Comparison of ENCODE assay signal across 11 cellular contexts in genomic region chr5:137310051-137310730, GRCh38.
A peak's percentile ranks its signal among the peaks of the same experiment; 100 is the strongest.
DNase-seq lines count a peak whose midpoint lies in the region; ATAC-seq and TF ChIP-seq lines count a peak whose summit lies in the region.
"Had no signal": no experiment of that assay in that cellular context is flagged by ENCODE, and none has a peak within 500 bp of the region (broad histone marks: within the 10 kb centered on the region; RNA-seq: fewer than 3 reads in every experiment).

No MANE protein-coding gene starts in this region.

- in situ Hi-C loops in astrocyte of the cerebellum (cut with HindIII; ENCODE audit: low sequenced_read_pairs) = no loop called here

- no peak overlapping the region for H3K27ac ChIP-seq in AG04450 (ENCODE audit: low read depth, low read length)

- no peaks in the 10 kb centered on the region for H3K9me3 ChIP-seq in AG04450 (ENCODE audit: control insufficient read depth, insufficient read depth, low read length)
- H3K9me3 ChIP-seq: prostate gland had no signal

- H3K36me3 ChIP-seq in kidney epithelial cell (ENCODE audit: control insufficient read depth, insufficient read depth, low read length) = no peaks in the 10 kb centered on the region
- H3K36me3 ChIP-seq in H7 (replicated peaks; ENCODE audit: control insufficient read depth, insufficient read depth, low read length) = no peaks in the 10 kb centered on the region
- H3K36me3 ChIP-seq: prostate gland had no signal

- no peak for TF ChIP-seq CTCF in AG04450 (IDR thresholded peaks at IDR 0.05; ENCODE audit: low read depth, low read length)
- no peak for TF ChIP-seq CTCF in astrocyte of the cerebellum (IDR thresholded peaks at IDR 0.05; ENCODE audit: low read depth, low read length, missing control alignments)
- TF ChIP-seq CTCF in kidney epithelial cell (IDR thresholded peaks at IDR 0.05; ENCODE audit: insufficient read depth, low read length, poor library complexity, severe bottlenecking) = no peak

- H3K27me3 ChIP-seq in AG04450 (ENCODE audit: control insufficient read depth, insufficient read depth, low read length) (no peaks in the 10 kb centered on the region), kidney epithelial cell (ENCODE audit: control insufficient read depth, insufficient read depth, low read length) (no peaks in the 10 kb centered on the region), H7 (ENCODE audit: control insufficient read depth, insufficient read depth, low read length) (no peaks in the 10 kb centered on the region)

- POLR2A ChIA-PET in AG04450 (lab: Yijun Ruan, JAX) = interaction anchor here (0.9 to 1.4 kb wide), 2 partner anchors 58 to 167 kb away, joined by 3 to 5 read pairs; no protein-coding TSS in a partner anchor

- DNase-seq in AG04450 (ENCODE audit: low read depth, low spot score) = peak; percentile 78
- peak; percentile 33 for DNase-seq in HT-29 (ENCODE audit: low spot score)
- DNase-seq in astrocyte of the cerebellum (ENCODE audit: low read depth) = peak; percentile 72
- DNase-seq in kidney epithelial cell (ENCODE audit: low read depth) = peak; percentile 83
- DNase-seq in NCI-H187 treated with DMSO at 0.1 percent for 48 hours (lab: John Stamatoyannopoulos, UW) = no peak
- no peak for DNase-seq in H7
- DNase-seq in NCI-H2196 (lab: John Stamatoyannopoulos, UW; ENCODE audit: unreplicated experiment) = no peak
- DNase-seq: islet precursor cell, NCI-H510A had no signal

- no peak for ATAC-seq in HG02571 (IDR thresholded peaks at IDR 0.05; ENCODE audit: unreplicated experiment)

- CTCF ChIA-PET in AG04450 (lab: Charles Lee) = interaction anchor here (1.0 to 5.2 kb wide), 2 partner anchors 10 to 1061 kb away, joined by 3 to 91 read pairs; no protein-coding TSS in a partner anchor

- H3K4me3 ChIP-seq in AG04450 (ENCODE audit: low read depth, low read length) (no peak overlapping the region), astrocyte of the cerebellum (ENCODE audit: low read depth, low read length) (no peak overlapping the region), kidney epithelial cell (ENCODE audit: low read depth, low read length) (no peak overlapping the region), H7 (ENCODE audit: insufficient read depth, low read depth, low read length) (no peak overlapping the region)
- H3K4me3 ChIP-seq: prostate gland had no signal

Comparison
In these comparisons a context has a peak if more than half of its experiments do, and no peak if none do; other contexts are left out.
1. DNase-seq: peak in AG04450 (single experiment), HT-29 (single experiment), astrocyte of the cerebellum (single experiment) and kidney epithelial cell (single experiment); none in NCI-H187 treated with DMSO at 0.1 percent for 48 hours (single experiment), H7 (single experiment) and NCI-H2196 (single experiment).